ENCODE assay signal across 1 cellular context in genomic region chr15:67110400-67110799, GRCh38.
TF ChIP-seq lines count a peak whose summit lies in the region.

No MANE protein-coding gene starts in this region.

TF ChIP-seq in HepG2, 621 proteins besides CTCF, POLR2A, EP300 and RAD21 (continued from another document):
- TF ChIP-seq, protein P1, sequence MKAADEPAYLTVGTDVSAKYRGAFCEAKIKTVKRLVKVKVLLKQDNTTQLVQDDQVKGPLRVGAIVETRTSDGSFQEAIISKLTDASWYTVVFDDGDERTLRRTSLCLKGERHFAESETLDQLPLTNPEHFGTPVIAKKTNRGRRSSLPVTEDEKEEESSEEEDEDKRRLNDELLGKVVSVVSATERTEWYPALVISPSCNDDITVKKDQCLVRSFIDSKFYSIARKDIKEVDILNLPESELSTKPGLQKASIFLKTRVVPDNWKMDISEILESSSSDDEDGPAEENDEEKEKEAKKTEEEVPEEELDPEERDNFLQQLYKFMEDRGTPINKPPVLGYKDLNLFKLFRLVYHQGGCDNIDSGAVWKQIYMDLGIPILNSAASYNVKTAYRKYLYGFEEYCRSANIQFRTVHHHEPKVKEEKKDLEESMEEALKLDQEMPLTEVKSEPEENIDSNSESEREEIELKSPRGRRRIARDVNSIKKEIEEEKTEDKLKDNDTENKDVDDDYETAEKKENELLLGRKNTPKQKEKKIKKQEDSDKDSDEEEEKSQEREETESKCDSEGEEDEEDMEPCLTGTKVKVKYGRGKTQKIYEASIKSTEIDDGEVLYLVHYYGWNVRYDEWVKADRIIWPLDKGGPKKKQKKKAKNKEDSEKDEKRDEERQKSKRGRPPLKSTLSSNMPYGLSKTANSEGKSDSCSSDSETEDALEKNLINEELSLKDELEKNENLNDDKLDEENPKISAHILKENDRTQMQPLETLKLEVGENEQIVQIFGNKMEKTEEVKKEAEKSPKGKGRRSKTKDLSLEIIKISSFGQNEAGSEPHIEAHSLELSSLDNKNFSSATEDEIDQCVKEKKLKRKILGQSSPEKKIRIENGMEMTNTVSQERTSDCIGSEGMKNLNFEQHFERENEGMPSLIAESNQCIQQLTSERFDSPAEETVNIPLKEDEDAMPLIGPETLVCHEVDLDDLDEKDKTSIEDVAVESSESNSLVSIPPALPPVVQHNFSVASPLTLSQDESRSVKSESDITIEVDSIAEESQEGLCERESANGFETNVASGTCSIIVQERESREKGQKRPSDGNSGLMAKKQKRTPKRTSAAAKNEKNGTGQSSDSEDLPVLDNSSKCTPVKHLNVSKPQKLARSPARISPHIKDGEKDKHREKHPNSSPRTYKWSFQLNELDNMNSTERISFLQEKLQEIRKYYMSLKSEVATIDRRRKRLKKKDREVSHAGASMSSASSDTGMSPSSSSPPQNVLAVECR (CRISPR knock-in tag; IDR thresholded peaks at IDR 0.05; ENCODE audit: borderline replicate concordance), result no peak
- no peak for TF ChIP-seq CENPX (CRISPR knock-in tag; IDR thresholded peaks at IDR 0.05)
- no peak for TF ChIP-seq BCL3 (CRISPR knock-in tag; IDR thresholded peaks at IDR 0.05)
- TF ChIP-seq GABPA (IDR thresholded peaks at IDR 0.05; ENCODE audit: low read depth, low read length), result no peak
- no peak for TF ChIP-seq GABPA (CRISPR knock-in tag; IDR thresholded peaks at IDR 0.05; ENCODE audit: low read depth)
- TF ChIP-seq BRF2 (CRISPR knock-in tag; IDR thresholded peaks at IDR 0.05), result no peak
- TF ChIP-seq HNRNPH1 (optimal IDR thresholded peaks at IDR 0.05; ENCODE audit: low read depth, low read length), result no peak
- TF ChIP-seq ZNF274 (CRISPR knock-in tag; IDR thresholded peaks at IDR 0.05), result no peak
- TF ChIP-seq ZNF496 (CRISPR knock-in tag; IDR thresholded peaks at IDR 0.05; ENCODE audit: insufficient replicate concordance), result no peak
- TF ChIP-seq, protein P2, sequence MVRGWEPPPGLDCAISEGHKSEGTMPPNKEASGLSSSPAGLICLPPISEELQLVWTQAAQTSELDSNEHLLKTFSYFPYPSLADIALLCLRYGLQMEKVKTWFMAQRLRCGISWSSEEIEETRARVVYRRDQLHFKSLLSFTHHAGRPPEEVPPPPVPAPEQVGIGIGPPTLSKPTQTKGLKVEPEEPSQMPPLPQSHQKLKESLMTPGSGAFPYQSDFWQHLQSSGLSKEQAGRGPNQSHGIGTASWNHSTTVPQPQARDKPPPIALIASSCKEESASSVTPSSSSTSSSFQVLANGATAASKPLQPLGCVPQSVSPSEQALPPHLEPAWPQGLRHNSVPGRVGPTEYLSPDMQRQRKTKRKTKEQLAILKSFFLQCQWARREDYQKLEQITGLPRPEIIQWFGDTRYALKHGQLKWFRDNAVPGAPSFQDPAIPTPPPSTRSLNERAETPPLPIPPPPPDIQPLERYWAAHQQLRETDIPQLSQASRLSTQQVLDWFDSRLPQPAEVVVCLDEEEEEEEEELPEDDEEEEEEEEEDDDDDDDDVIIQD (CRISPR knock-in tag; IDR thresholded peaks at IDR 0.05; ENCODE audit: low read depth), result no peak
- TF ChIP-seq, protein P3, sequence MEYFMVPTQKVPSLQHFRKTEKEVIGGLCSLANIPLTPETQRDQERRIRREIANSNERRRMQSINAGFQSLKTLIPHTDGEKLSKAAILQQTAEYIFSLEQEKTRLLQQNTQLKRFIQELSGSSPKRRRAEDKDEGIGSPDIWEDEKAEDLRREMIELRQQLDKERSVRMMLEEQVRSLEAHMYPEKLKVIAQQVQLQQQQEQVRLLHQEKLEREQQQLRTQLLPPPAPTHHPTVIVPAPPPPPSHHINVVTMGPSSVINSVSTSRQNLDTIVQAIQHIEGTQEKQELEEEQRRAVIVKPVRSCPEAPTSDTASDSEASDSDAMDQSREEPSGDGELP (IDR thresholded peaks at IDR 0.05; ENCODE audit: borderline replicate concordance, low read depth), result no peak
- TF ChIP-seq HNRNPL (IDR thresholded peaks at IDR 0.05; ENCODE audit: low read depth, low read length), result no peak
- no peak for TF ChIP-seq GATAD1 (CRISPR knock-in tag; IDR thresholded peaks at IDR 0.05)
